ENCODE assay signal across 15 cellular contexts in the genomic region with DNA sequence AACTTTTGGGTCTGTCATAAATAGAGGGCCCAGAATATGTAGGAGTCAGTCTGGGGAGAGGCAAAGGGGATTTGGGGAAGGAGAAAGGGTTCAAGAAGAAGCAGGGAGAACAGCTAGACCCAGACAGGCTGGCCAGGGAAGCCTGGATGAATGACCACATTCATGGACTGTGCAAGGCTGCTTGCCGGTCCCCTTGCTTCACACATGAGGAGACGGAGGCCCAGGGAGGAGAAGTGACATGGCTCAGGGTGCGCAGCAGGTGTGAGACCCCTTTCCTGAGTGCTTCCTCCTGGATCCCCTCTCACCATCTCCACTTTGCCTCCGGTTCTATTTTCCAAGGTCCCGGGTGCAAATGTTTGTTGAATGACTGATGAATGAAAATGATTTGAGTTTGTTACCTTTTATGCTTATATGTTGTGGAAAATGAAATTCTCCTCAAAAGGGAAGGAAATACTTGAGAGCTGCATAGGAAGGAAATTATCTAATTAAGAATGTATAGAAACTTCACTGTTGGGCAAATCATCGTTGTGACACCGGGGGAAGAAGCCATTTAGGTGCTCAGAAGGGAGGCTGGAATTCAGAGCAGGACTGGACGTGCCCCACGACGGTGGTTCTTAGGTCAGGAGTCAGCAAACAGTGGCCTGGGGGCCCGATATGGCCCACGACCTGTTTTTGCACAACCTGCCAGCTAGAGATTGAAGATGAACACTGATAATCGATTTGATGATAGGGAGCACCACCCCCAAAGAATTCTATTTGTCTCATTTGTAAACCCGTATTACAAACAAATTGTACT. TPM values are rescaled to one million over a fixed set of nuclear protein-coding genes. Genes with fewer than 3 reads are reported as not detected.
A peak's percentile ranks its signal among the peaks of the same experiment; 100 is the strongest.
DNase-seq lines count a peak whose midpoint lies in the region; ATAC-seq, FAIRE-seq and TF ChIP-seq lines count a peak whose summit lies in the region.
"Had no signal": no experiment of that assay in that cellular context is flagged by ENCODE, and none has a peak within 500 bp of the region (broad histone marks: within the 10 kb centered on the region; RNA-seq: fewer than 3 reads in every experiment).

No MANE protein-coding gene starts in this region.

- intact Hi-C loops in left ventricle myocardium superior (cut with micrococcal nuclease) (no loop called here), stomach (cut with DNase I; ENCODE audit: low total_unique reads) (no loop called here)

- peaks cover 24% of the 10 kb centered on the region for H3K4me1 Mint-ChIP-seq in activated T-cell treated with anti-CD3 and anti-CD28 coated beads, Interleukin-2, amount 50 U/mL, for 72 hours (ENCODE audit: low read depth)
- H3K4me1 Mint-ChIP-seq: mesothelial cell of epicardium had no signal

- FAIRE-seq in GM12891 (lab: Jason Lieb, UNC), result no peak
- FAIRE-seq: RCC 7860, TTC549 had no signal

- peak overlapping the region in 2 of 5 donors; percentile 67 to 70 for H3K27ac ChIP-seq in stomach
- H3K27ac ChIP-seq: brain microvascular endothelial cell, epithelial cell of prostate, uterus had no signal

- TF ChIP-seq CTCF in stomach (IDR thresholded peaks at IDR 0.05), result no peak

- peak overlapping the region in 3 of 4 donors; percentile 18 to 40 (median 34) for H3K4me3 ChIP-seq in stomach
- H3K4me3 ChIP-seq: uterus had no signal

- H3K4me1 ChIP-seq in stomach, result peaks cover 0 to 10% (median 0%) of the 10 kb centered on the region in 4 donors
- H3K4me1 ChIP-seq: uterus had no signal

- H3K27me3 Mint-ChIP-seq in activated T-cell treated with anti-CD3 and anti-CD28 coated beads, Interleukin-2, amount 50 U/mL, for 72 hours (ENCODE audit: low read depth), result no peaks in the 10 kb centered on the region

- no peaks in the 10 kb centered on the region for H3K9me3 ChIP-seq in stomach
- H3K9me3 ChIP-seq: uterus had no signal

- H3K36me3 Mint-ChIP-seq in activated T-cell treated with anti-CD3 and anti-CD28 coated beads, Interleukin-2, amount 50 U/mL, for 72 hours (ENCODE audit: insufficient read depth in 2 of 2), result no peaks in the 10 kb centered on the region
- H3K36me3 Mint-ChIP-seq: mesothelial cell of epicardium had no signal

- TF ChIP-seq POLR2A in stomach (IDR thresholded peaks at IDR 0.05) (no peak), GM12891 (IDR thresholded peaks at IDR 0.05; ENCODE audit: low read depth, low read length) (no peak)

- ATAC-seq in activated T-cell treated with anti-CD3 and anti-CD28 coated beads, Interleukin-2, amount 50 U/mL, for 72 hours (replicated peaks in 1 of 2), result no peak
- ATAC-seq in left ventricle myocardium superior (peak; percentile 23), HG02759 (IDR thresholded peaks at IDR 0.05; ENCODE audit: unreplicated experiment) (no peak)

- WGBS in stomach, 5 donors, result 59 to 70% (median 63%) methylated on average over 14 of the region's 14 CpGs

- peak overlapping the region; percentile 9 for H3K27ac Mint-ChIP-seq in activated T-cell treated with anti-CD3 and anti-CD28 coated beads, Interleukin-2, amount 50 U/mL, for 72 hours
- H3K27ac Mint-ChIP-seq: mesothelial cell of epicardium had no signal

- DNase-seq in activated T-cell treated with anti-CD3 and anti-CD28 coated beads, Interleukin-2, amount 50 U/mL, for 72 hours, result no peak
- no peak for DNase-seq in activated T-cell treated with anti-CD3 and anti-CD28 coated beads, Interleukin-2, amount 50 U/mL, for 48 hours
- DNase-seq in SKM-1 (lab: John Stamatoyannopoulos, UW; ENCODE audit: unreplicated experiment) (peak; percentile 52), left ventricle myocardium superior (no peak), stomach (no peak), COLO829 (ENCODE audit: low spot score) (no peak), GM12891 (ENCODE audit: insufficient read length, low spot score) (no peak)
- DNase-seq: brain microvascular endothelial cell, uterus had no signal

- H3K27me3 ChIP-seq in stomach, result peaks cover 0 to 25% (median 0%) of the 10 kb centered on the region in 3 donors
- H3K27me3 ChIP-seq: brain microvascular endothelial cell, uterus had no signal

- H3K9me3 Mint-ChIP-seq in activated T-cell treated with anti-CD3 and anti-CD28 coated beads, Interleukin-2, amount 50 U/mL, for 72 hours, result no peaks in the 10 kb centered on the region
- H3K9me3 Mint-ChIP-seq: mesothelial cell of epicardium had no signal

- no peak for TF ChIP-seq EP300 in stomach (IDR thresholded peaks at IDR 0.05)

- H3K36me3 ChIP-seq in stomach, result no peaks in the 10 kb centered on the region
- H3K36me3 ChIP-seq: brain microvascular endothelial cell, uterus had no signal

- peak overlapping the region; percentile 22 to 37 for H3K4me3 Mint-ChIP-seq in activated T-cell treated with anti-CD3 and anti-CD28 coated beads, Interleukin-2, amount 50 U/mL, for 72 hours
- H3K4me3 Mint-ChIP-seq: mesothelial cell of epicardium had no signal

TF ChIP-seq in GM12891, 5 proteins besides CTCF, POLR2A, EP300 and RAD21:
- no peak for TF ChIP-seq POU2F2 (IDR thresholded peaks at IDR 0.05; ENCODE audit: low read depth, low read length)
- TF ChIP-seq PAX5 (IDR thresholded peaks at IDR 0.05; ENCODE audit: insufficient read depth, low read length, severe bottlenecking), result no peak
- no peak for TF ChIP-seq POLR2AphosphoS5 (IDR thresholded peaks at IDR 0.05; ENCODE audit: low read depth, low read length)
- no peak for TF ChIP-seq TAF1 (IDR thresholded peaks at IDR 0.05; ENCODE audit: low read depth, low read length)

RNA-seq across cellular contexts. Expression of a gene that starts 0.6 kb away (rescaled TPM):
- 1 to 10 TPM; 1.8 to 3.7 TPM for total RNA-seq in activated T-cell treated with anti-CD3 and anti-CD28 coated beads, Interleukin-2, amount 50 U/mL, for 72 hours
- 7.1 TPM for total RNA-seq in left ventricle myocardium superior
- total RNA-seq in stomach, result 100 to 1,000 TPM in 2 of 5 donors, 1 to 10 TPM in 3; 1.8 to 145 (median 7.2) TPM
- polyA plus RNA-seq in stomach, result 1 to 10 TPM; 1.2 to 3.8 (median 2.6) TPM
- 7.4 TPM for polyA plus RNA-seq in GM12891 (2012; ENCODE audit: low read depth, missing spikeins)

RNA-seq across cellular contexts. Expression of a gene that starts 43.4 kb away (rescaled TPM):
- not detected for total RNA-seq in activated T-cell treated with anti-CD3 and anti-CD28 coated beads, Interleukin-2, amount 50 U/mL, for 72 hours
- not detected for total RNA-seq in left ventricle myocardium superior
- not detected for total RNA-seq in stomach
- not detected for polyA plus RNA-seq in stomach
- polyA plus RNA-seq in GM12891 (2012; ENCODE audit: low read depth, missing spikeins), result not detected
- total RNA-seq: G401, mesothelial cell of epicardium, uterus had no signal

RNA-seq across cellular contexts. Expression of a gene that starts 46.4 kb away (rescaled TPM):
- under 1 TPM in 1 of 2 donors, not detected in 1; 0.05 TPM for total RNA-seq in activated T-cell treated with anti-CD3 and anti-CD28 coated beads, Interleukin-2, amount 50 U/mL, for 72 hours
- total RNA-seq in left ventricle myocardium superior (0.40 TPM), stomach (under 1 TPM in 1 of 5 donors, not detected in 4; under 0.01 TPM)
- polyA plus RNA-seq in stomach, result under 1 TPM in 2 of 3 donors, not detected in 1; 0.10 to 0.15 TPM
- polyA plus RNA-seq in GM12891 (2012; ENCODE audit: low read depth, missing spikeins), result 0.01 TPM
- total RNA-seq: G401 had no signal

RNA-seq across cellular contexts. Expression of a gene that starts 57.8 kb away (rescaled TPM):
- 10 to 100 TPM in 1 of 2 donors, 1 to 10 TPM in 1; 7.4 to 13.6 TPM for total RNA-seq in activated T-cell treated with anti-CD3 and anti-CD28 coated beads, Interleukin-2, amount 50 U/mL, for 72 hours
- total RNA-seq in left ventricle myocardium superior (7.4 TPM), stomach (100 to 1,000 TPM in 1 of 5 donors, 10 to 100 TPM in 4; 10.5 to 484 (median 29.8) TPM)
- 10 to 100 TPM; 35.7 to 64.9 (median 49.9) TPM for polyA plus RNA-seq in stomach
- 45.9 TPM for polyA plus RNA-seq in GM12891 (2012; ENCODE audit: low read depth, missing spikeins)
